In genomic region chr4:165909947-165910346, GRCh38 we compare ENCODE assay signal across 18 cellular contexts. TPM values are rescaled to one million over a fixed set of nuclear protein-coding genes. Genes with fewer than 3 reads are reported as not detected.
A peak's percentile ranks its signal among the peaks of the same experiment; 100 is the strongest.
DNase-seq lines count a peak whose midpoint lies in the region; ATAC-seq and TF ChIP-seq lines count a peak whose summit lies in the region.
"Had no signal": no experiment of that assay in that cellular context is flagged by ENCODE, and none has a peak within 500 bp of the region (broad histone marks: within the 10 kb centered on the region; RNA-seq: fewer than 3 reads in every experiment).

No MANE protein-coding gene starts in this region.

- H3K79me2 ChIP-seq in smooth muscle cell (ENCODE audit: low read depth) (no peaks in the 10 kb centered on the region), GM23338 (replicated peaks; ENCODE audit: insufficient read depth) (no peaks in the 10 kb centered on the region)

- H3K27ac ChIP-seq in gastroesophageal sphincter (peak overlapping the region in 3 of 4 donors; percentile 6 to 61 (median 56)), smooth muscle cell (ENCODE audit: low read depth) (no peak overlapping the region), GM23338 (ENCODE audit: low read depth) (no peak overlapping the region)
- H3K27ac ChIP-seq: SJCRH30 had no signal

- H3K27me3 ChIP-seq in gastroesophageal sphincter = no peaks in the 10 kb centered on the region
- no peaks in the 10 kb centered on the region for H3K27me3 ChIP-seq in smooth muscle cell (ENCODE audit: low read depth)
- no peaks in the 10 kb centered on the region for H3K27me3 ChIP-seq in GM23338 (ENCODE audit: insufficient read depth)
- H3K27me3 ChIP-seq: SJCRH30 had no signal

- H2AFZ ChIP-seq in smooth muscle cell (ENCODE audit: low read depth) = peak overlapping the region; percentile 43
- H2AFZ ChIP-seq in GM23338 = no peak overlapping the region

- H3K9me3 ChIP-seq in gastroesophageal sphincter (no peaks in the 10 kb centered on the region), smooth muscle cell (replicated peaks; ENCODE audit: low read depth) (no peaks in the 10 kb centered on the region)
- H3K9me3 ChIP-seq: Caco-2, HAP-1, SJCRH30 had no signal

- no peaks in the 10 kb centered on the region for H3K27me3 Mint-ChIP-seq in GM23338 (ENCODE audit: insufficient read depth, low read depth, poor library complexity)

- H3K36me3 ChIP-seq in gastroesophageal sphincter = no peaks in the 10 kb centered on the region
- H3K36me3 ChIP-seq in smooth muscle cell (ENCODE audit: low read depth) = no peaks in the 10 kb centered on the region
- no peaks in the 10 kb centered on the region for H3K36me3 ChIP-seq in GM23338 (ENCODE audit: insufficient read depth)
- H3K36me3 ChIP-seq: HAP-1, SJCRH30 had no signal

- H3F3A ChIP-seq in smooth muscle cell (ENCODE audit: low read depth) = no peaks in the 10 kb centered on the region
- H3F3A ChIP-seq in GM23338 (replicated peaks; ENCODE audit: low read depth) = no peaks in the 10 kb centered on the region

- H3K4me3 ChIP-seq in astrocyte of the spinal cord (ENCODE audit: low read depth, low read length) (no peak overlapping the region), gastroesophageal sphincter (no peak overlapping the region), smooth muscle cell (no peak overlapping the region), GM23338 (no peak overlapping the region)
- H3K4me3 ChIP-seq: HAP-1, SJCRH30 had no signal

- DNase-seq in NCI-H82 treated with DMSO at 0.1 percent for 48 hours (lab: John Stamatoyannopoulos, UW; ENCODE audit: unreplicated experiment) (peak; percentile 32), astrocyte of the spinal cord (ENCODE audit: low read depth, low spot score) (peak; percentile 6), smooth muscle cell (lab: John Stamatoyannopoulos, UW; ENCODE audit: unreplicated experiment) (no peak), EL (no peak), NCI-H1417 treated with DMSO at 0.1 percent for 48 hours (lab: John Stamatoyannopoulos, UW) (no peak), GM23338 (ENCODE audit: low spot score) (no peak)
- DNase-seq: Caco-2, DMS153, NCI-H1105 treated with DMSO at 0.1 percent for 48 hours, NCI-H187, NCI-H345, NCI-H526 treated with DMSO at 0.1 percent for 48 hours, OCI-M1, RPMI8226, SJCRH30 had no signal

- in situ Hi-C loops in astrocyte of the spinal cord (cut with HindIII; ENCODE audit: low sequenced_read_pairs) = no loop called here

- no peaks in the 10 kb centered on the region for H3K9me3 Mint-ChIP-seq in GM23338

- no peak for ATAC-seq in gastroesophageal sphincter
- no peak for ATAC-seq in GM23338

- H3K4me2 ChIP-seq in smooth muscle cell (no peak overlapping the region), GM23338 (no peak overlapping the region)

- H3K9ac ChIP-seq in smooth muscle cell (ENCODE audit: low read depth) = no peak overlapping the region

- H3K36me3 Mint-ChIP-seq in GM23338 (ENCODE audit: low read depth) = no peaks in the 10 kb centered on the region

- WGBS in gastroesophageal sphincter (ENCODE audit: low coverage in 1 of 2), 2 donors = 14 to 29% methylated on average over 2 of the region's 2 CpGs
- WGBS in smooth muscle cell (ENCODE audit: low lambda C conversion rate) = 77% methylated on average over 2 of the region's 2 CpGs

- H3K27ac Mint-ChIP-seq in GM23338 = no peak overlapping the region

- H3K9me2 ChIP-seq in GM23338 (ENCODE audit: insufficient read depth) = no peaks in the 10 kb centered on the region

- H4K20me1 ChIP-seq in smooth muscle cell (ENCODE audit: low read depth) (no peaks in the 10 kb centered on the region), GM23338 (replicated peaks; ENCODE audit: insufficient read depth) (no peaks in the 10 kb centered on the region)

- no peak for TF ChIP-seq POLR2A in gastroesophageal sphincter (IDR thresholded peaks at IDR 0.05)

- H3K4me1 Mint-ChIP-seq in GM23338 = peaks cover 4% of the 10 kb centered on the region

- H3K4me1 ChIP-seq in gastroesophageal sphincter (peaks cover 0 to 15% (median 0%) of the 10 kb centered on the region in 3 donors), smooth muscle cell (ENCODE audit: low read depth) (no peaks in the 10 kb centered on the region), GM23338 (ENCODE audit: insufficient read depth) (no peaks in the 10 kb centered on the region)
- H3K4me1 ChIP-seq: Caco-2, HAP-1, SJCRH30 had no signal

- H3K4me3 Mint-ChIP-seq in GM23338 = no peak overlapping the region

- TF ChIP-seq CTCF in astrocyte of the spinal cord (IDR thresholded peaks at IDR 0.05; ENCODE audit: low read depth, low read length) (no peak), gastroesophageal sphincter (IDR thresholded peaks at IDR 0.05) (no peak), smooth muscle cell (IDR thresholded peaks at IDR 0.05; ENCODE audit: borderline replicate concordance, insufficient read depth, poor library complexity, severe bottlenecking) (no peak), GM23338 (conservative IDR thresholded peaks at IDR 0.05; ENCODE audit: low read depth in 2 of 2) (no peak)

- no peak for TF ChIP-seq EP300 in gastroesophageal sphincter (IDR thresholded peaks at IDR 0.05)

TF ChIP-seq in GM23338, 12 proteins besides CTCF, POLR2A, EP300 and RAD21 (continues in another document):
- TF ChIP-seq STAT1 (IDR thresholded peaks at IDR 0.05; ENCODE audit: unreplicated experiment) = no peak
- TF ChIP-seq ETS1 (IDR thresholded peaks at IDR 0.05) = no peak
- no peak for TF ChIP-seq JUNB (IDR thresholded peaks at IDR 0.05; ENCODE audit: unreplicated experiment)
- TF ChIP-seq ZNF331 (CRISPR knock-in tag; IDR thresholded peaks at IDR 0.05; ENCODE audit: low read depth) = no peak
- TF ChIP-seq, protein P1, sequence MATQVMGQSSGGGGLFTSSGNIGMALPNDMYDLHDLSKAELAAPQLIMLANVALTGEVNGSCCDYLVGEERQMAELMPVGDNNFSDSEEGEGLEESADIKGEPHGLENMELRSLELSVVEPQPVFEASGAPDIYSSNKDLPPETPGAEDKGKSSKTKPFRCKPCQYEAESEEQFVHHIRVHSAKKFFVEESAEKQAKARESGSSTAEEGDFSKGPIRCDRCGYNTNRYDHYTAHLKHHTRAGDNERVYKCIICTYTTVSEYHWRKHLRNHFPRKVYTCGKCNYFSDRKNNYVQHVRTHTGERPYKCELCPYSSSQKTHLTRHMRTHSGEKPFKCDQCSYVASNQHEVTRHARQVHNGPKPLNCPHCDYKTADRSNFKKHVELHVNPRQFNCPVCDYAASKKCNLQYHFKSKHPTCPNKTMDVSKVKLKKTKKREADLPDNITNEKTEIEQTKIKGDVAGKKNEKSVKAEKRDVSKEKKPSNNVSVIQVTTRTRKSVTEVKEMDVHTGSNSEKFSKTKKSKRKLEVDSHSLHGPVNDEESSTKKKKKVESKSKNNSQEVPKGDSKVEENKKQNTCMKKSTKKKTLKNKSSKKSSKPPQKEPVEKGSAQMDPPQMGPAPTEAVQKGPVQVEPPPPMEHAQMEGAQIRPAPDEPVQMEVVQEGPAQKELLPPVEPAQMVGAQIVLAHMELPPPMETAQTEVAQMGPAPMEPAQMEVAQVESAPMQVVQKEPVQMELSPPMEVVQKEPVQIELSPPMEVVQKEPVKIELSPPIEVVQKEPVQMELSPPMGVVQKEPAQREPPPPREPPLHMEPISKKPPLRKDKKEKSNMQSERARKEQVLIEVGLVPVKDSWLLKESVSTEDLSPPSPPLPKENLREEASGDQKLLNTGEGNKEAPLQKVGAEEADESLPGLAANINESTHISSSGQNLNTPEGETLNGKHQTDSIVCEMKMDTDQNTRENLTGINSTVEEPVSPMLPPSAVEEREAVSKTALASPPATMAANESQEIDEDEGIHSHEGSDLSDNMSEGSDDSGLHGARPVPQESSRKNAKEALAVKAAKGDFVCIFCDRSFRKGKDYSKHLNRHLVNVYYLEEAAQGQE (IDR thresholded peaks at IDR 0.05; ENCODE audit: unreplicated experiment) = no peak

RNA-seq across cellular contexts. Expression of gene TLL1, which starts 36.9 kb away (rescaled TPM):
- 1 to 10 TPM; 7.0 to 9.3 (median 8.6) TPM for total RNA-seq in gastroesophageal sphincter
- 2.8 and 13.6 TPM in 2 replicates for total RNA-seq in smooth muscle cell
- 0.16 and 0.87 TPM in 2 replicates for polyA plus RNA-seq in smooth muscle cell
- total RNA-seq in GM23338 (2014; rRNA removed; shearing (Covaris generic)) = 0.39 and 2.4 TPM in 2 replicates
- 0.18 and 0.56 TPM in 2 replicates for polyA plus RNA-seq in GM23338 (2016; fragmentation: Nextera tagmentation; extraction: Ambion mirVana)
- total RNA-seq: LHCN-M2 had no signal

Comparison
In these comparisons a context has a peak if more than half of its experiments do, and no peak if none do; other contexts are left out.
1. DNase-seq: peak in NCI-H82 treated with DMSO at 0.1 percent for 48 hours (single experiment) and astrocyte of the spinal cord (single experiment); none in smooth muscle cell (single experiment), EL (single experiment), NCI-H1417 treated with DMSO at 0.1 percent for 48 hours (single experiment) and GM23338 (single experiment).
2. H3K27ac ChIP-seq: peak in gastroesophageal sphincter (3 of 4); none in smooth muscle cell (single experiment) and GM23338 (single experiment).